1 cellular context compared by ENCODE assay signal in the genomic region with DNA sequence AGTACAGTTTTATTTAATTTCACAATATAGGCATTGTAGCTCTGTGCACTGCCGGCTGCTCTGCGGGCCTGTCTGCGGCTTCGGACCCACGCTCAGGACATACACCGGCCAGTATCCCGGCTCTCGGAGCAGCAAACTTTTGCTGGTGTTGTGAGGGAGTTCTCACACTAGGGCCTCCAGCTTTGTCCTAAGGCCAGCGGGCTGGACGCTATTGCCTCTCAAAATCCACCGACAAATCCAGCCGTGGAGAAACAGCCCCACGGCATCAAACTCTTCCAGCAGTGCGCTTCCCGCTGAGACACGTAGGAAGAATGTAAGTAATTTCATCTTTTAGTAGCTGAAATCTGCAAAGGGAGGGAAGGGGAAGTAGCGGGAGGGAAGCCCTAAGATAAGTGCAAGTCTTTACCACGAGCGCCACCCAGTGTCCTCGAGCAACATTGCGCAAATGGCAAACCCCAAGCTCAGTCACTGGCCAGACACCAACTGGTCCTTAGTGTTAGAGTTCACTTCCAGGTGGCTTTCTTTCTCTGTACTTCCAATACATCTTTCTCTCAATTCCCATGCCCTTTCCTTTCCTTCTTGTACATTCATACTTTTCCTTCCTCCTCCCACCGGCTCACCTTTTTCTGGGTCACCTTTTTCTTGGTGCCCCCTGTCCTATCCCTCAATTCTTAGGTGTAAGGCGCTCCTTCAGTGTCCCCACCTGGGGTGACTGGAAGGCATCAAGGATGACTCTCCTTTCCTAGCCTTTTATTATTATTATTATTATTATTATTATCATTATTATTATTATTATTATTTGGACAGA.
TF ChIP-seq lines count a peak whose summit lies in the region.

No MANE protein-coding gene starts in this region.

TF ChIP-seq in IMR-90, 13 proteins besides CTCF, POLR2A, EP300 and RAD21:
- TF ChIP-seq MAZ (IDR thresholded peaks at IDR 0.05; ENCODE audit: borderline replicate concordance, low read depth, low read length) (peak; percentile 58; the same call in 1 of the 2 replicates), CEBPB (IDR thresholded peaks at IDR 0.05; ENCODE audit: low read depth, low read length) (peak; percentile 91), SMC3 (IDR thresholded peaks at IDR 0.05; ENCODE audit: low read depth, low read length) (peak; percentile 95)
- TF ChIP-seq, protein P1, sequence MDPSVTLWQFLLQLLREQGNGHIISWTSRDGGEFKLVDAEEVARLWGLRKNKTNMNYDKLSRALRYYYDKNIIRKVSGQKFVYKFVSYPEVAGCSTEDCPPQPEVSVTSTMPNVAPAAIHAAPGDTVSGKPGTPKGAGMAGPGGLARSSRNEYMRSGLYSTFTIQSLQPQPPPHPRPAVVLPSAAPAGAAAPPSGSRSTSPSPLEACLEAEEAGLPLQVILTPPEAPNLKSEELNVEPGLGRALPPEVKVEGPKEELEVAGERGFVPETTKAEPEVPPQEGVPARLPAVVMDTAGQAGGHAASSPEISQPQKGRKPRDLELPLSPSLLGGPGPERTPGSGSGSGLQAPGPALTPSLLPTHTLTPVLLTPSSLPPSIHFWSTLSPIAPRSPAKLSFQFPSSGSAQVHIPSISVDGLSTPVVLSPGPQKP (IDR thresholded peaks at IDR 0.05; ENCODE audit: borderline replicate concordance, low read depth, low read length) = no peak
